In genomic region chr7:94649313-94649924, GRCh38 we compare ENCODE assay signal across 1 cellular context.
A peak's percentile ranks its signal among the peaks of the same experiment; 100 is the strongest.
TF ChIP-seq lines count a peak whose summit lies in the region.

No MANE protein-coding gene starts in this region.

TF ChIP-seq in GM12878, 131 proteins besides CTCF, POLR2A, EP300 and RAD21 (continued from another document and continues in another):
- TF ChIP-seq ZNF687 (IDR thresholded peaks at IDR 0.05) (no peak), WRNIP1 (IDR thresholded peaks at IDR 0.05; ENCODE audit: borderline replicate concordance, low read depth, low read length) (no peak), NR2C2 (IDR thresholded peaks at IDR 0.05; ENCODE audit: borderline replicate concordance, control insufficient read depth, insufficient read length, low read depth) (no peak), ZBTB40 (IDR thresholded peaks at IDR 0.05; ENCODE audit: borderline replicate concordance) (peak; percentile 20; the same call in 1 of the 2 replicates), EED (IDR thresholded peaks at IDR 0.05; ENCODE audit: low read depth) (peak; percentile 64), FOS (IDR thresholded peaks at IDR 0.05; ENCODE audit: borderline replicate concordance, extremely low read depth, insufficient read length) (no peak), NR2F1 (conservative IDR thresholded peaks at IDR 0.05) (0 out of 2 replicates have a peak, but pooled peaks have one; percentile 24), PBX3 (IDR thresholded peaks at IDR 0.05; ENCODE audit: insufficient replicate concordance, low read depth, low read length) (no peak), RB1 (IDR thresholded peaks at IDR 0.05; ENCODE audit: borderline replicate concordance) (no peak), TBL1XR1 (IDR thresholded peaks at IDR 0.05; ENCODE audit: low read depth, low read length) (no peak), BMI1 (IDR thresholded peaks at IDR 0.05; ENCODE audit: borderline replicate concordance) (no peak), CBX3 (IDR thresholded peaks at IDR 0.05; ENCODE audit: borderline replicate concordance, low read depth) (no peak), STAT3 (IDR thresholded peaks at IDR 0.05; ENCODE audit: low read depth, low read length) (no peak), BACH1 (IDR thresholded peaks at IDR 0.05; ENCODE audit: borderline replicate concordance) (no peak), PAX5 (IDR thresholded peaks at IDR 0.05; ENCODE audit: borderline replicate concordance, low read depth, low read length) (no peak), SPI1 (IDR thresholded peaks at IDR 0.05; ENCODE audit: borderline replicate concordance, insufficient read depth, low read depth, low read length) (peak; percentile 33; the same call in 1 of the 2 replicates), USF1 (IDR thresholded peaks at IDR 0.05; ENCODE audit: borderline replicate concordance, extremely low read length, insufficient read depth, low read depth, low read length) (no peak), TCF7 (IDR thresholded peaks at IDR 0.05; ENCODE audit: borderline replicate concordance) (no peak), RUNX3 (IDR thresholded peaks at IDR 0.05; ENCODE audit: low read length) (peak; percentile 52), BHLHE40 (IDR thresholded peaks at IDR 0.05; ENCODE audit: borderline replicate concordance in 1 of 2, low read depth in 2 of 2, low read length in 1 of 2) (0 out of 4 replicates have a peak, but pooled peaks of 1 of the 2 experiments have one; percentile 15), PML (IDR thresholded peaks at IDR 0.05; ENCODE audit: low read length) (peak; percentile 57; the same call in 1 of the 2 replicates), DPF2 (IDR thresholded peaks at IDR 0.05) (peak; percentile 55; the same call in 1 of the 2 replicates), JUNB (IDR thresholded peaks at IDR 0.05) (peak; percentile 95), SRF (IDR thresholded peaks at IDR 0.05; ENCODE audit: low read depth in 2 of 2, low read length in 2 of 2) (no peak), MEF2B (IDR thresholded peaks at IDR 0.05; ENCODE audit: partially characterized antibody, poor library complexity, severe bottlenecking) (no peak), ZBTB4 (CRISPR knock-in tag; IDR thresholded peaks at IDR 0.05) (no peak), RCOR1 (conservative IDR thresholded peaks at IDR 0.05; ENCODE audit: low read depth, low read length) (no peak), NFIC (IDR thresholded peaks at IDR 0.05; ENCODE audit: low read depth, low read length) (peak; percentile 83), CBX5 (IDR thresholded peaks at IDR 0.05; ENCODE audit: low read depth) (peak; percentile 76; the same call in 1 of the 2 replicates), MTA2 (IDR thresholded peaks at IDR 0.05; ENCODE audit: low read depth) (peak; percentile 32; the same call in 1 of the 2 replicates), EGR1 (IDR thresholded peaks at IDR 0.05; ENCODE audit: borderline replicate concordance in 1 of 2, low read depth in 2 of 2, low read length in 2 of 2) (no peak), CHD2 (IDR thresholded peaks at IDR 0.05; ENCODE audit: borderline replicate concordance, low read depth, low read length) (no peak), ATF2 (IDR thresholded peaks at IDR 0.05; ENCODE audit: low read length) (peak; percentile 45; the same call in 1 of the 2 replicates), MYC (IDR thresholded peaks at IDR 0.05; ENCODE audit: insufficient read depth, insufficient read length, insufficient replicate concordance, low read length, severe bottlenecking) (no peak), SMARCA5 (IDR thresholded peaks at IDR 0.05) (no peak), HDAC2 (IDR thresholded peaks at IDR 0.05) (no peak), CREM (IDR thresholded peaks at IDR 0.05; ENCODE audit: low read depth) (peak; percentile 69), ZSCAN29 (IDR thresholded peaks at IDR 0.05) (no peak), GABPA (IDR thresholded peaks at IDR 0.05; ENCODE audit: low read depth) (0 out of 2 replicates have a peak, but pooled peaks have one; percentile 27), RELB (IDR thresholded peaks at IDR 0.05; ENCODE audit: low read depth) (peak; percentile 60), RELA (IDR thresholded peaks at IDR 0.05; ENCODE audit: borderline replicate concordance, partially characterized antibody) (no peak), IKZF2 (IDR thresholded peaks at IDR 0.05) (peak; percentile 79 to 81), MTA3 (IDR thresholded peaks at IDR 0.05; ENCODE audit: borderline replicate concordance, low read length) (0 out of 2 replicates have a peak, but pooled peaks have one; percentile 71), HSF1 (IDR thresholded peaks at IDR 0.05; ENCODE audit: low read depth, low read length) (no peak), TCF3 (IDR thresholded peaks at IDR 0.05; ENCODE audit: borderline replicate concordance, insufficient read depth, low read depth, low read length) (no peak), ASH2L (IDR thresholded peaks at IDR 0.05; ENCODE audit: borderline replicate concordance, low read depth) (no peak), EZH2 (IDR thresholded peaks at IDR 0.05; ENCODE audit: borderline replicate concordance, control insufficient read depth, low read depth, low read length) (no peak), HDGF (IDR thresholded peaks at IDR 0.05) (no peak)
